ENCODE assay signal across 30 cellular contexts in genomic region chr4:111985386-111985890, GRCh38.
"Had no signal": no experiment of that assay in that cellular context is flagged by ENCODE, and none has a peak within 500 bp of the region (broad histone marks: within the 10 kb centered on the region; RNA-seq: fewer than 3 reads in every experiment).

No MANE protein-coding gene starts in this region.

- H3K27ac Mint-ChIP-seq: activated CD4-positive, alpha-beta memory T cell treated with anti-CD3 and anti-CD28 coated beads for 36 hours; activated CD4-positive, alpha-beta T cell treated with anti-CD3 and anti-CD28 coated beads, Interleukin-2, amount 10 ng/mL, durations not matched to agents 7 days and 5 days; activated naive CD4-positive, alpha-beta T cell treated with anti-CD3 and anti-CD28 coated beads, Interleukin-2, amount 50 U/mL, for 72 hours; activated naive CD8-positive, alpha-beta T cell treated with anti-CD3 and anti-CD28 coated beads, Interleukin-2, amount 50 U/mL, for 24 hours; T-cell had no signal

- H3K27ac ChIP-seq: ascending aorta, body of pancreas, SK-N-MC had no signal

- H3K36me3 ChIP-seq: ascending aorta had no signal

- H3K4me1 ChIP-seq: ascending aorta had no signal

- H3K27me3 Mint-ChIP-seq: activated naive CD8-positive, alpha-beta T cell treated with anti-CD3 and anti-CD28 coated beads, Interleukin-2, amount 50 U/mL, for 24 hours had no signal

- H3K4me3 ChIP-seq: ascending aorta, body of pancreas, SK-N-MC had no signal

- H3K27me3 ChIP-seq: ascending aorta, body of pancreas had no signal

- H3K9me3 Mint-ChIP-seq: activated CD4-positive, alpha-beta memory T cell treated with anti-CD3 and anti-CD28 coated beads for 36 hours; activated CD4-positive, alpha-beta T cell treated with anti-CD3 and anti-CD28 coated beads, Interleukin-2, amount 10 ng/mL, durations not matched to agents 7 days and 5 days; activated naive CD4-positive, alpha-beta T cell treated with anti-CD3 and anti-CD28 coated beads, Interleukin-2, amount 50 U/mL, for 72 hours; activated naive CD8-positive, alpha-beta T cell treated with anti-CD3 and anti-CD28 coated beads, Interleukin-2, amount 50 U/mL, for 24 hours; activated T-cell treated with anti-CD3 and anti-CD28 coated beads, Interleukin-2, amount 50 U/mL, for 4 hours; T-cell had no signal

- FAIRE-seq: bronchial epithelial cell had no signal

- DNase-seq: activated CD4-positive, alpha-beta memory T cell treated with anti-CD3 and anti-CD28 coated beads for 36 hours; activated CD4-positive, alpha-beta T cell treated with anti-CD3 and anti-CD28 coated beads, Interleukin-2, amount 10 ng/mL, durations not matched to agents 7 days and 5 days; activated CD4-positive, CD25-positive, alpha-beta regulatory T cell; activated CD8-positive, alpha-beta memory T cell treated with anti-CD3 and anti-CD28 coated beads for 24 hours; activated effector memory CD4-positive, alpha-beta T cell treated with anti-CD3 and anti-CD28 coated beads, Interleukin-2, amount 50 U/mL, for 16 hours; activated naive CD4-positive, alpha-beta T cell treated with Interleukin-2 at 50 U/mL for 16 hours; activated naive CD8-positive, alpha-beta T cell treated with anti-CD3 and anti-CD28 coated beads, Interleukin-2, amount 50 U/mL, for 24 hours; activated T-cell treated with anti-CD3 and anti-CD28 coated beads, Interleukin-2, amount 50 U/mL, for 4 hours; amniotic stem cell; body of pancreas; MM.1S; NCI-H1105; NCI-H1436; NCI-H1694 treated with DMSO at 0.1 percent for 48 hours; NCI-H2081; NCI-H2171; NCI-H345; NCI-H510A; NCI-H526 treated with DMSO at 0.1 percent for 48 hours; NK-92 treated with Interleukin-12 subunit alpha and Interleukin-12 subunit beta, amount 100 ng/mL, for 24 hours; RPMI8226; T-cell; T-helper 2 cell; T1000 had no signal

- H3K9me3 ChIP-seq: ascending aorta, body of pancreas had no signal

- H3K36me3 Mint-ChIP-seq: activated CD4-positive, alpha-beta memory T cell treated with anti-CD3 and anti-CD28 coated beads for 36 hours; activated naive CD4-positive, alpha-beta T cell treated with anti-CD3 and anti-CD28 coated beads, Interleukin-2, amount 50 U/mL, for 72 hours; T-cell had no signal

- H3K4me1 Mint-ChIP-seq: activated CD4-positive, alpha-beta T cell treated with anti-CD3 and anti-CD28 coated beads, Interleukin-2, amount 10 ng/mL, durations not matched to agents 7 days and 5 days; activated naive CD8-positive, alpha-beta T cell treated with anti-CD3 and anti-CD28 coated beads, Interleukin-2, amount 50 U/mL, for 24 hours; T-cell had no signal

- ATAC-seq: activated naive CD4-positive, alpha-beta T cell treated with anti-CD3 and anti-CD28 coated beads, Interleukin-2, amount 50 U/mL, for 72 hours; activated naive CD8-positive, alpha-beta T cell treated with anti-CD3 and anti-CD28 coated beads, Interleukin-2, amount 50 U/mL, for 24 hours; activated T-cell treated with anti-CD3 and anti-CD28 coated beads, Interleukin-2, amount 50 U/mL, for 4 hours; body of pancreas; Panc1; Right ventricle myocardium inferior; T-cell had no signal

- H3K4me3 Mint-ChIP-seq: activated CD4-positive, alpha-beta memory T cell treated with anti-CD3 and anti-CD28 coated beads for 36 hours; activated CD4-positive, alpha-beta T cell treated with anti-CD3 and anti-CD28 coated beads, Interleukin-2, amount 10 ng/mL, durations not matched to agents 7 days and 5 days; activated naive CD8-positive, alpha-beta T cell treated with anti-CD3 and anti-CD28 coated beads, Interleukin-2, amount 50 U/mL, for 24 hours; activated T-cell treated with anti-CD3 and anti-CD28 coated beads, Interleukin-2, amount 50 U/mL, for 4 hours; T-cell had no signal
